Comparison of ENCODE assay signal across 29 cellular contexts in genomic region chr10:24884316-24884715, GRCh38.
DNase-seq lines count a peak whose midpoint lies in the region; ATAC-seq and TF ChIP-seq lines count a peak whose summit lies in the region.
"Had no signal": no experiment of that assay in that cellular context is flagged by ENCODE, and none has a peak within 500 bp of the region (broad histone marks: within the 10 kb centered on the region; RNA-seq: fewer than 3 reads in every experiment).

No MANE protein-coding gene starts in this region.

- no peaks in the 10 kb centered on the region for H3K79me2 ChIP-seq in GM23338 (replicated peaks; ENCODE audit: insufficient read depth)

- POLR2A ChIA-PET in naive thymus-derived CD8-positive, alpha-beta T cell (lab: Charles Lee) = interaction anchor here (0.7 to 6.0 kb wide), 6 partner anchors 11 to 160 kb away, joined by 3 to 45 read pairs (median 5); partner anchors contain the start of genes ARHGAP21 and PRTFDC1

- H3K27me3 ChIP-seq in CD4-positive, CD25-positive, alpha-beta regulatory T cell (ENCODE audit: control insufficient read depth, insufficient read depth, low read length) = no peaks in the 10 kb centered on the region
- no peaks in the 10 kb centered on the region for H3K27me3 ChIP-seq in GM23338 (ENCODE audit: insufficient read depth)
- H3K27me3 ChIP-seq: pancreas, right atrium auricular region, stomach, tibial nerve had no signal

- H3K4me3 ChIP-seq in CD4-positive, CD25-positive, alpha-beta regulatory T cell (ENCODE audit: low read depth, low read length) = no peak overlapping the region
- H3K4me3 ChIP-seq in GM23338 = no peak overlapping the region
- H3K4me3 ChIP-seq: pancreas, right atrium auricular region, stomach, tibial nerve had no signal

- no peak overlapping the region for H3K27ac ChIP-seq in CD4-positive, CD25-positive, alpha-beta regulatory T cell (ENCODE audit: insufficient read depth, low read length, poor library complexity, severe bottlenecking)
- no peak overlapping the region for H3K27ac ChIP-seq in GM23338 (ENCODE audit: low read depth)
- H3K27ac ChIP-seq: pancreas, right atrium auricular region, stomach, tibial nerve had no signal

- H3K36me3 ChIP-seq in CD4-positive, CD25-positive, alpha-beta regulatory T cell (ENCODE audit: control insufficient read depth, insufficient read depth, low read length) = no peaks in the 10 kb centered on the region
- no peaks in the 10 kb centered on the region for H3K36me3 ChIP-seq in GM23338 (ENCODE audit: insufficient read depth)
- H3K36me3 ChIP-seq: pancreas, right atrium auricular region, stomach, tibial nerve had no signal

- H2AFZ ChIP-seq in GM23338 = no peak overlapping the region

- H4K20me1 ChIP-seq in GM23338 (replicated peaks; ENCODE audit: insufficient read depth) = no peaks in the 10 kb centered on the region

- no peaks in the 10 kb centered on the region for H3K27me3 Mint-ChIP-seq in CD4-positive, CD25-positive, alpha-beta regulatory T cell
- peaks cover 6% of the 10 kb centered on the region for H3K27me3 Mint-ChIP-seq in GM23338 (ENCODE audit: insufficient read depth, low read depth, poor library complexity)
- H3K27me3 Mint-ChIP-seq in central memory CD8-positive, alpha-beta T cell = no peaks in the 10 kb centered on the region
- no peaks in the 10 kb centered on the region for H3K27me3 Mint-ChIP-seq in naive thymus-derived CD8-positive, alpha-beta T cell

- no peaks in the 10 kb centered on the region for H3K36me3 Mint-ChIP-seq in CD4-positive, CD25-positive, alpha-beta regulatory T cell
- no peaks in the 10 kb centered on the region for H3K36me3 Mint-ChIP-seq in GM23338 (ENCODE audit: low read depth)
- H3K36me3 Mint-ChIP-seq in central memory CD8-positive, alpha-beta T cell (ENCODE audit: insufficient read depth) = peaks cover 12% of the 10 kb centered on the region
- peaks cover 0 to 6% (median 0%) of the 10 kb centered on the region in 3 donors for H3K36me3 Mint-ChIP-seq in naive thymus-derived CD8-positive, alpha-beta T cell
- H3K36me3 Mint-ChIP-seq: CD14-positive monocyte had no signal

- peak overlapping the region; percentile 30 to 64 (median 31) for H3K27ac Mint-ChIP-seq in CD4-positive, CD25-positive, alpha-beta regulatory T cell
- no peak overlapping the region for H3K27ac Mint-ChIP-seq in GM23338
- H3K27ac Mint-ChIP-seq in central memory CD8-positive, alpha-beta T cell (ENCODE audit: low read depth) = peak overlapping the region; percentile 81
- peak overlapping the region; percentile 54 to 96 (median 93) for H3K27ac Mint-ChIP-seq in naive thymus-derived CD8-positive, alpha-beta T cell

- H3K4me3 Mint-ChIP-seq in CD4-positive, CD25-positive, alpha-beta regulatory T cell = no peak overlapping the region
- H3K4me3 Mint-ChIP-seq in GM23338 = no peak overlapping the region
- H3K4me3 Mint-ChIP-seq in central memory CD8-positive, alpha-beta T cell = no peak overlapping the region
- peak overlapping the region in 5 of 10 donors; percentile 16 to 47 (median 33) for H3K4me3 Mint-ChIP-seq in naive thymus-derived CD8-positive, alpha-beta T cell
- H3K4me3 Mint-ChIP-seq: activated CD8-positive, alpha-beta T cell treated with anti-CD3 and anti-CD28 coated beads, Interleukin-2, amount 10 ng/mL, durations not matched to agents 7 days and 5 days; CD14-positive monocyte; H9 had no signal

- H3K4me1 Mint-ChIP-seq in CD4-positive, CD25-positive, alpha-beta regulatory T cell = peaks cover 9 to 57% (median 28%) of the 10 kb centered on the region in 4 donors
- peaks cover 16% of the 10 kb centered on the region for H3K4me1 Mint-ChIP-seq in GM23338
- peaks cover 61% of the 10 kb centered on the region for H3K4me1 Mint-ChIP-seq in central memory CD8-positive, alpha-beta T cell
- H3K4me1 Mint-ChIP-seq in naive thymus-derived CD8-positive, alpha-beta T cell = peaks cover 21 to 85% (median 84%) of the 10 kb centered on the region in 4 donors

- peaks cover 27% of the 10 kb centered on the region for H3K4me1 ChIP-seq in CD4-positive, CD25-positive, alpha-beta regulatory T cell (ENCODE audit: control insufficient read depth, insufficient read depth, low read length, poor library complexity, severe bottlenecking)
- H3K4me1 ChIP-seq in GM23338 (ENCODE audit: insufficient read depth) = peaks cover 17% of the 10 kb centered on the region
- H3K4me1 ChIP-seq: pancreas, right atrium auricular region had no signal

- no peak for ATAC-seq in CD4-positive, CD25-positive, alpha-beta regulatory T cell (ENCODE audit: low read depth in 2 of 2)
- ATAC-seq in GM23338 = no peak; the same call in 2 of the 3 replicates
- ATAC-seq in central memory CD8-positive, alpha-beta T cell (replicated peaks; ENCODE audit: extremely low read depth, poor library complexity, severe bottlenecking) = no peak
- no peak for ATAC-seq in naive thymus-derived CD8-positive, alpha-beta T cell
- no peak for ATAC-seq in GM18519 (IDR thresholded peaks at IDR 0.05; ENCODE audit: low FRiP score, unreplicated experiment)
- ATAC-seq: activated CD8-positive, alpha-beta T cell treated with anti-CD3 and anti-CD28 coated beads, Interleukin-2, amount 10 ng/mL, durations not matched to agents 7 days and 5 days; left cardiac atrium; pancreas had no signal

- H3K9me3 ChIP-seq in CD4-positive, CD25-positive, alpha-beta regulatory T cell (ENCODE audit: control insufficient read depth in 2 of 2, low read length in 2 of 2) = no peaks in the 10 kb centered on the region
- H3K9me3 ChIP-seq: pancreas, right atrium auricular region, stomach, tibial nerve had no signal

- peak overlapping the region; percentile 62 for H3K4me2 ChIP-seq in GM23338

- TF ChIP-seq CTCF in GM23338 (conservative IDR thresholded peaks at IDR 0.05; ENCODE audit: low read depth in 2 of 2) = no peak

- peaks cover 0 to 3% (median 0%) of the 10 kb centered on the region in 7 donors for H3K9me3 Mint-ChIP-seq in CD4-positive, CD25-positive, alpha-beta regulatory T cell
- no peaks in the 10 kb centered on the region for H3K9me3 Mint-ChIP-seq in GM23338
- no peaks in the 10 kb centered on the region for H3K9me3 Mint-ChIP-seq in central memory CD8-positive, alpha-beta T cell
- H3K9me3 Mint-ChIP-seq in naive thymus-derived CD8-positive, alpha-beta T cell = peaks cover 0 to 10% (median 0%) of the 10 kb centered on the region in 9 donors
- H3K9me3 Mint-ChIP-seq: H9 had no signal

- no peaks in the 10 kb centered on the region for H3F3A ChIP-seq in GM23338 (replicated peaks; ENCODE audit: low read depth)

- intact Hi-C loops in cardiac septum (cut with DNase I) = no loop called here

- no peak for DNase-seq in CD4-positive, CD25-positive, alpha-beta regulatory T cell
- DNase-seq in GM23338 (ENCODE audit: low spot score) (no peak), HuH-7 (ENCODE audit: low spot score) (no peak), NCI-H2196 (lab: John Stamatoyannopoulos, UW; ENCODE audit: unreplicated experiment) (no peak), cardiac septum (ENCODE audit: low spot score) (no peak)
- no peak for DNase-seq in central memory CD8-positive, alpha-beta T cell (ENCODE audit: low spot score in 2 of 2)
- DNase-seq in naive thymus-derived CD8-positive, alpha-beta T cell = no peak
- DNase-seq: activated CD4-positive, CD25-positive, alpha-beta regulatory T cell treated with anti-CD3 and anti-CD28 coated beads, Interleukin-2, amount 50 U/mL, for 72 hours; activated CD8-positive, alpha-beta T cell treated with anti-CD3 and anti-CD28 coated beads, Interleukin-2, amount 10 ng/mL, durations not matched to agents 7 days and 5 days; activated effector memory CD4-positive, alpha-beta T cell treated with anti-CD3 and anti-CD28 coated beads, Interleukin-2, amount 50 U/mL, for 16 hours; activated T-cell treated with anti-CD3 and anti-CD28 coated beads for 4 hours; amniotic stem cell; DMS 273 treated with DMSO at 0.1 percent for 48 hours; head of caudate nucleus; Karpas-422; left cardiac atrium; mammary epithelial cell; NCI-H1436 treated with DMSO at 0.1 percent for 48 hours; NCI-H510A treated with DMSO at 0.1 percent for 48 hours; pancreas; SHP77 treated with DMSO at 0.1 percent for 48 hours; stimulated activated CD4-positive, alpha-beta T cell treated with anti-CD3 and anti-CD28 coated beads, Interleukin-4, amount 100 ng/mL, for 4 hours; stomach; T-helper 1 cell had no signal

- no peaks in the 10 kb centered on the region for H3K9me2 ChIP-seq in GM23338 (ENCODE audit: insufficient read depth)

TF ChIP-seq in GM23338, 12 proteins besides CTCF, POLR2A, EP300 and RAD21:
- TF ChIP-seq JUNB (IDR thresholded peaks at IDR 0.05; ENCODE audit: unreplicated experiment) (no peak), ZNF114 (CRISPR knock-in tag; IDR thresholded peaks at IDR 0.05) (no peak), POLR2AphosphoS5 (IDR thresholded peaks at IDR 0.05; ENCODE audit: low read depth) (no peak), EZH2 (IDR thresholded peaks at IDR 0.05; ENCODE audit: low read depth, unreplicated experiment) (no peak), CREB1 (CRISPR knock-in tag; IDR thresholded peaks at IDR 0.05; ENCODE audit: low read depth) (no peak), ZNF331 (CRISPR knock-in tag; IDR thresholded peaks at IDR 0.05; ENCODE audit: low read depth) (no peak), EZH2phosphoT487 (IDR thresholded peaks at IDR 0.05; ENCODE audit: unreplicated experiment) (no peak), STAT1 (IDR thresholded peaks at IDR 0.05; ENCODE audit: unreplicated experiment) (no peak), NANOG (IDR thresholded peaks at IDR 0.05; ENCODE audit: borderline replicate concordance) (no peak)
TF ChIP-seq in GM23338: peak in this region for 0.
